ENCODE assay signal across 1 cellular context in genomic region chr11:114263510-114264170, GRCh38.
TF ChIP-seq lines count a peak whose summit lies in the region.

No MANE protein-coding gene starts in this region.

TF ChIP-seq in GM23338, 12 proteins besides CTCF, POLR2A, EP300 and RAD21 (continued from another document):
- no peak for TF ChIP-seq REST (IDR thresholded peaks at IDR 0.05; ENCODE audit: unreplicated experiment)
- no peak for TF ChIP-seq ETS1 (IDR thresholded peaks at IDR 0.05)
